8 cellular contexts compared by ENCODE assay signal in genomic region chr11:33735166-33735425, GRCh38. TPM values are rescaled to one million over a fixed set of nuclear protein-coding genes. Genes with fewer than 3 reads are reported as not detected.
A peak's percentile ranks its signal among the peaks of the same experiment; 100 is the strongest.
DNase-seq lines count a peak whose midpoint lies in the region; ATAC-seq and TF ChIP-seq lines count a peak whose summit lies in the region.

No MANE protein-coding gene starts in this region.

- POLR2A ChIA-PET in SK-N-SH (lab: Yijun Ruan, JAX): no interaction called here

- TF ChIP-seq CTCF in SK-N-SH (IDR thresholded peaks at IDR 0.05) (no peak), fibroblast of villous mesenchyme (IDR thresholded peaks at IDR 0.05; ENCODE audit: insufficient read depth, low read depth, low read length) (no peak), gastrocnemius medialis (IDR thresholded peaks at IDR 0.05 in 4 of 5, conservative IDR thresholded peaks at IDR 0.05 in 1 of 5) (no peak)

- peak overlapping the region; percentile 95 for H3K4me3 ChIP-seq in ACC112 (ENCODE audit: low read depth, low read length)
- H3K4me3 ChIP-seq in SK-N-SH (ENCODE audit: low read depth in 2 of 2, low read length in 1 of 2): peak overlapping the region; percentile 86 to 91
- H3K4me3 ChIP-seq in fibroblast of villous mesenchyme (ENCODE audit: low read depth, low read length): peak overlapping the region; percentile 71
- H3K4me3 ChIP-seq in gastrocnemius medialis: peak overlapping the region; percentile 78 to 96 (median 88)

- CTCF ChIA-PET in SK-N-SH (lab: Yijun Ruan, JAX): interaction anchor here (0.9 to 2.5 kb wide), 3 partner anchors 30 to 123 kb away, joined by 3 to 7 read pairs (median 3); no protein-coding TSS in a partner anchor

- intact Hi-C loops in gastrocnemius medialis (cut with DNase I; ENCODE audit: low total_unique reads): loop anchor here (5.0 kb wide), 1 partner anchor 478 kb away; the partner anchor contains the start of gene HIPK3

- H4K20me1 ChIP-seq in SK-N-SH (ENCODE audit: insufficient read depth): peaks cover 52% of the 10 kb centered on the region

- 10% methylated on average over 7 of the region's 8 CpGs for WGBS in SK-N-SH (ENCODE audit: low lambda C conversion rate)

- ATAC-seq in GM19452 (IDR thresholded peaks at IDR 0.05; ENCODE audit: unreplicated experiment): peak; percentile 4
- ATAC-seq in gastrocnemius medialis: no peak

- H3K36me3 ChIP-seq in ACC112 (ENCODE audit: insufficient read depth, low read length) (peaks cover 41% of the 10 kb centered on the region), SK-N-SH (replicated peaks in 1 of 2; ENCODE audit: control insufficient read depth in 1 of 2, insufficient read depth in 2 of 2, low read length in 1 of 2) (peaks cover 4 to 33% of the 10 kb centered on the region in 2 experiments), gastrocnemius medialis (no peaks in the 10 kb centered on the region)

- peaks cover 12% of the 10 kb centered on the region for H3F3A ChIP-seq in SK-N-SH (replicated peaks; ENCODE audit: insufficient read depth)

- TF ChIP-seq EP300 in SK-N-SH (IDR thresholded peaks at IDR 0.05; ENCODE audit: borderline replicate concordance in 1 of 2, low read depth in 1 of 2, low read length in 1 of 2): no peak

- H3K9ac ChIP-seq in SK-N-SH: peak overlapping the region; percentile 95

- H3K27ac ChIP-seq in ACC112 (ENCODE audit: low read depth, low read length) (peak overlapping the region; percentile 92), SK-N-SH (ENCODE audit: low read depth in 2 of 2, low read length in 1 of 2) (peak overlapping the region in 1 of 2 experiments; percentile 94; a peak in 2 of 4 replicates), gastrocnemius medialis (peak overlapping the region; percentile 92 to 99 (median 98))

- H3K4me2 ChIP-seq in SK-N-SH: peak overlapping the region; percentile 92

- H2AFZ ChIP-seq in ACC112 (ENCODE audit: low read length, unreplicated experiment) (no peak overlapping the region), SK-N-SH (ENCODE audit: low read depth) (no peak overlapping the region; the same call in 1 of the 2 replicates)

- DNase-seq in SK-N-SH (no peak), fibroblast of villous mesenchyme (ENCODE audit: low read depth) (no peak), gastrocnemius medialis (no peak), HCEC 1CT (no peak), DMS 273 (lab: John Stamatoyannopoulos, UW; ENCODE audit: unreplicated experiment) (no peak), islet precursor cell (no peak)

- H3K79me2 ChIP-seq in ACC112 (ENCODE audit: control insufficient read depth, insufficient read depth, low read length, unreplicated experiment) (peaks cover 71% of the 10 kb centered on the region), SK-N-SH (ENCODE audit: insufficient read depth) (peaks cover 68% of the 10 kb centered on the region)

- no peaks in the 10 kb centered on the region for H3K27me3 ChIP-seq in ACC112 (ENCODE audit: insufficient read depth, low read length)
- no peaks in the 10 kb centered on the region for H3K27me3 ChIP-seq in SK-N-SH (ENCODE audit: insufficient read depth)
- H3K27me3 ChIP-seq in gastrocnemius medialis: no peaks in the 10 kb centered on the region

- in situ Hi-C loops in gastrocnemius medialis (cut with MboI; ENCODE audit: low sequenced_read_pairs in 4 of 4): no loop called here

- no peak for TF ChIP-seq POLR2A in gastrocnemius medialis (IDR thresholded peaks at IDR 0.05)

- no peaks in the 10 kb centered on the region for H3K9me3 ChIP-seq in SK-N-SH
- no peaks in the 10 kb centered on the region for H3K9me3 ChIP-seq in gastrocnemius medialis

- TF ChIP-seq RAD21 in SK-N-SH (IDR thresholded peaks at IDR 0.05; ENCODE audit: low read length): no peak

- H3K4me1 ChIP-seq in ACC112 (ENCODE audit: control insufficient read depth, insufficient read depth, low read length, unreplicated experiment) (peaks cover 55% of the 10 kb centered on the region), SK-N-SH (ENCODE audit: control insufficient read depth in 1 of 2, insufficient read depth in 2 of 2, low read depth in 1 of 2, low read length in 1 of 2) (peaks cover 24 to 36% of the 10 kb centered on the region in 2 experiments; a peak in 3 of 4 replicates), gastrocnemius medialis (peaks cover 51 to 55% of the 10 kb centered on the region in 2 donors)

- no peaks in the 10 kb centered on the region for H3K9me2 ChIP-seq in SK-N-SH

TF ChIP-seq in SK-N-SH, 30 proteins besides CTCF, POLR2A, EP300 and RAD21:
- TF ChIP-seq NRF1 (IDR thresholded peaks at IDR 0.05; ENCODE audit: low read depth, low read length) (no peak), PBX3 (IDR thresholded peaks at IDR 0.05) (0 out of 2 replicates have a peak, but pooled peaks have one; percentile 27)

RNA-seq across cellular contexts. Expression of gene CD59, which starts 1.1 kb away (rescaled TPM):
- 616 and 849 TPM in 2 replicates for polyA plus RNA-seq in SK-N-SH (2012; rRNA removed)
- polyA plus RNA-seq in SK-N-SH (2012; cell fraction: cytosol; rRNA removed): 705 and 770 TPM in 2 replicates
- polyA plus RNA-seq in SK-N-SH (2012; cell fraction: nucleus; rRNA removed): 216 and 380 TPM in 2 replicates
- 206 and 279 TPM in 2 replicates for total RNA-seq in fibroblast of villous mesenchyme
- 100 to 1,000 TPM; 476 to 717 (median 695) TPM for total RNA-seq in gastrocnemius medialis

RNA-seq across cellular contexts. Expression of gene C11orf91, which starts 34.5 kb away (rescaled TPM):
- 0.10 and 0.15 TPM in 2 replicates for polyA plus RNA-seq in SK-N-SH (2012; rRNA removed)
- 0.12 and 0.14 TPM in 2 replicates for polyA plus RNA-seq in SK-N-SH (2012; cell fraction: cytosol; rRNA removed)
- 0.14 and 0.45 TPM in 2 replicates for polyA plus RNA-seq in SK-N-SH (2012; cell fraction: nucleus; rRNA removed)
- total RNA-seq in fibroblast of villous mesenchyme: not detected in 2 replicates
- not detected for total RNA-seq in gastrocnemius medialis

RNA-seq across cellular contexts. Expression of gene FBXO3, which starts 39.2 kb away (rescaled TPM):
- polyA plus RNA-seq in SK-N-SH (2012; rRNA removed): 17.9 and 27.0 TPM in 2 replicates
- 21.6 and 26.1 TPM in 2 replicates for polyA plus RNA-seq in SK-N-SH (2012; cell fraction: cytosol; rRNA removed)
- 8.6 and 26.3 TPM in 2 replicates for polyA plus RNA-seq in SK-N-SH (2012; cell fraction: nucleus; rRNA removed)
- total RNA-seq in fibroblast of villous mesenchyme (16.8 and 30.7 TPM in 2 replicates), gastrocnemius medialis (10 to 100 TPM; 31.2 to 45.8 (median 33.4) TPM)
